Comparison of ENCODE assay signal across 16 cellular contexts in genomic region chr6:113428702-113429101, GRCh38.
"Had no signal": no experiment of that assay in that cellular context is flagged by ENCODE, and none has a peak within 500 bp of the region (broad histone marks: within the 10 kb centered on the region; RNA-seq: fewer than 3 reads in every experiment).

No MANE protein-coding gene starts in this region.

- H3K4me1 ChIP-seq: left ventricle myocardium inferior had no signal

- DNase-seq: activated B cell treated with CpG ODN at 0.5 μM for 24 hours; activated CD4-positive, alpha-beta T cell treated with anti-CD3 and anti-CD28 coated beads, Interleukin-2, amount 10 ng/mL, durations not matched to agents 24 days and 14 days; activated CD8-positive, alpha-beta memory T cell treated with anti-CD3 and anti-CD28 coated beads for 24 hours; activated naive CD4-positive, alpha-beta T cell treated with Interleukin-2 at 50 U/mL for 16 hours; activated naive CD8-positive, alpha-beta T cell treated with anti-CD3 and anti-CD28 coated beads, Interleukin-2, amount 50 U/mL, for 24 hours; heart right ventricle; islet precursor cell; left ventricle myocardium inferior; mesendoderm; occipital lobe; stimulated activated CD4-positive, alpha-beta T cell treated with anti-CD3 and anti-CD28 coated beads, Interleukin-12 subunit alpha, Interleukin-12 subunit beta, amount 100 ng/mL, for 4 hours; stimulated activated CD8-positive, alpha-beta memory T cell treated with anti-CD3 and anti-CD28 coated beads, Interleukin-4, amount 100 ng/mL, for 48 hours; T-helper 9 cell had no signal

- H3K27me3 ChIP-seq: ascending aorta, heart right ventricle had no signal

- H3K27ac ChIP-seq: ascending aorta, cardiac muscle cell, heart right ventricle, left ventricle myocardium inferior had no signal

- H3K4me3 ChIP-seq: ascending aorta, cardiac muscle cell, heart right ventricle, left ventricle myocardium inferior had no signal

- H3K36me3 ChIP-seq: ascending aorta, cardiac muscle cell, heart right ventricle, left ventricle myocardium inferior had no signal

- H3K9me3 ChIP-seq: ascending aorta, heart right ventricle, left ventricle myocardium inferior had no signal

- ATAC-seq: activated naive CD8-positive, alpha-beta T cell treated with anti-CD3 and anti-CD28 coated beads, Interleukin-2, amount 50 U/mL, for 24 hours; heart right ventricle; sciatic nerve had no signal
